8 cellular contexts compared by ENCODE assay signal in genomic region chr11:58580311-58580710, GRCh38. TPM values are rescaled to one million over a fixed set of nuclear protein-coding genes. Genes with fewer than 3 reads are reported as not detected.
DNase-seq lines count a peak whose midpoint lies in the region; ATAC-seq and TF ChIP-seq lines count a peak whose summit lies in the region.

No MANE protein-coding gene starts in this region.

- DNase-seq in HFFc6 (no peak), activated B cell treated with CpG ODN at 0.5 μM for 24 hours (no peak), glutamatergic neuron (no peak), DMS 273 (lab: John Stamatoyannopoulos, UW; ENCODE audit: unreplicated experiment) (no peak)
- no peak for DNase-seq in stimulated activated effector memory CD8-positive, alpha-beta T cell treated with anti-CD3 and anti-CD28 coated beads, Interleukin-12 subunit alpha, Interleukin-12 subunit beta, amount 100 ng/mL, for 72 hours (ENCODE audit: low spot score in 2 of 2)
- no peak for DNase-seq in stimulated activated CD4-positive, alpha-beta T cell treated with anti-CD3 and anti-CD28 coated beads, Interleukin-12 subunit alpha, Interleukin-12 subunit beta, amount 100 ng/mL, for 4 hours

- no peaks in the 10 kb centered on the region for H3K9me3 Mint-ChIP-seq in HFFc6
- H3K9me3 Mint-ChIP-seq in activated B cell treated with CpG ODN at 0.5 μM for 24 hours = no peaks in the 10 kb centered on the region
- H3K9me3 Mint-ChIP-seq in glutamatergic neuron (ENCODE audit: unreplicated experiment) = peaks cover 20% of the 10 kb centered on the region
- H3K9me3 Mint-ChIP-seq in stimulated activated effector memory CD8-positive, alpha-beta T cell treated with anti-CD3 and anti-CD28 coated beads, Interleukin-12 subunit alpha, Interleukin-12 subunit beta, amount 100 ng/mL, for 72 hours = no peaks in the 10 kb centered on the region

- POLR2A ChIA-PET in activated B cell treated with CpG ODN at 0.5 μM for 24 hours (lab: Charles Lee) = interaction anchor here (0.9 to 3.6 kb wide), 4 partner anchors 12 to 74 kb away, joined by 3 to 63 read pairs (median 6); no protein-coding TSS in a partner anchor

- H3K27me3 Mint-ChIP-seq in HFFc6 (ENCODE audit: insufficient read depth) (no peaks in the 10 kb centered on the region), activated B cell treated with CpG ODN at 0.5 μM for 24 hours (no peaks in the 10 kb centered on the region), glutamatergic neuron (ENCODE audit: unreplicated experiment) (peaks cover 24% of the 10 kb centered on the region)

- TF ChIP-seq CTCF in HFFc6 (IDR thresholded peaks at IDR 0.05) = no peak
- no peak for TF ChIP-seq CTCF in activated B cell treated with CpG ODN at 0.5 μM for 24 hours (IDR thresholded peaks at IDR 0.05)
- no peak for TF ChIP-seq CTCF in glutamatergic neuron (IDR thresholded peaks at IDR 0.05; ENCODE audit: partially characterized antibody, unreplicated experiment)

- H3K4me3 Mint-ChIP-seq in HFFc6 (peak overlapping the region; percentile 98), activated B cell treated with CpG ODN at 0.5 μM for 24 hours (peak overlapping the region; percentile 96), glutamatergic neuron (ENCODE audit: unreplicated experiment) (peak overlapping the region; percentile 99)
- H3K4me3 Mint-ChIP-seq in stimulated activated effector memory CD8-positive, alpha-beta T cell treated with anti-CD3 and anti-CD28 coated beads, Interleukin-12 subunit alpha, Interleukin-12 subunit beta, amount 100 ng/mL, for 72 hours = peak overlapping the region; percentile 84

- peaks cover 64% of the 10 kb centered on the region for H3K4me1 Mint-ChIP-seq in HFFc6 (ENCODE audit: low read depth)
- H3K4me1 Mint-ChIP-seq in activated B cell treated with CpG ODN at 0.5 μM for 24 hours = peaks cover 71% of the 10 kb centered on the region
- peaks cover 15% of the 10 kb centered on the region for H3K4me1 Mint-ChIP-seq in glutamatergic neuron (ENCODE audit: low read depth, unreplicated experiment)
- H3K4me1 Mint-ChIP-seq in stimulated activated effector memory CD8-positive, alpha-beta T cell treated with anti-CD3 and anti-CD28 coated beads, Interleukin-12 subunit alpha, Interleukin-12 subunit beta, amount 100 ng/mL, for 72 hours = peaks cover 58% of the 10 kb centered on the region

- ATAC-seq in activated B cell treated with CpG ODN at 0.5 μM for 24 hours (ENCODE audit: low read depth) = no peak
- no peak for ATAC-seq in stimulated activated effector memory CD8-positive, alpha-beta T cell treated with anti-CD3 and anti-CD28 coated beads, Interleukin-12 subunit alpha, Interleukin-12 subunit beta, amount 100 ng/mL, for 72 hours
- no peak for ATAC-seq in GM18870 (IDR thresholded peaks at IDR 0.05; ENCODE audit: unreplicated experiment)
- ATAC-seq in HG03469 (IDR thresholded peaks at IDR 0.05; ENCODE audit: unreplicated experiment) = no peak

- H3K36me3 Mint-ChIP-seq in HFFc6 (ENCODE audit: low read depth) (peaks cover 17% of the 10 kb centered on the region), activated B cell treated with CpG ODN at 0.5 μM for 24 hours (ENCODE audit: low read depth) (peaks cover 44% of the 10 kb centered on the region), glutamatergic neuron (ENCODE audit: unreplicated experiment) (no peaks in the 10 kb centered on the region)
- H3K36me3 Mint-ChIP-seq in stimulated activated effector memory CD8-positive, alpha-beta T cell treated with anti-CD3 and anti-CD28 coated beads, Interleukin-12 subunit alpha, Interleukin-12 subunit beta, amount 100 ng/mL, for 72 hours = peaks cover 96% of the 10 kb centered on the region

- intact Hi-C loops in activated B cell treated with CpG ODN at 0.5 μM for 24 hours (cut with micrococcal nuclease) = no loop called here

- H3K27ac Mint-ChIP-seq in HFFc6 (peak overlapping the region; percentile 100), activated B cell treated with CpG ODN at 0.5 μM for 24 hours (peak overlapping the region; percentile 93), glutamatergic neuron (ENCODE audit: unreplicated experiment) (peak overlapping the region; percentile 100)
- peak overlapping the region; percentile 100 for H3K27ac Mint-ChIP-seq in stimulated activated effector memory CD8-positive, alpha-beta T cell treated with anti-CD3 and anti-CD28 coated beads, Interleukin-12 subunit alpha, Interleukin-12 subunit beta, amount 100 ng/mL, for 72 hours

- CTCF ChIA-PET in activated B cell treated with CpG ODN at 0.5 μM for 24 hours (lab: Charles Lee) = interaction anchor here (0.8 to 2.3 kb wide), 3 partner anchors 11 to 49 kb away, joined by 3 to 28 read pairs (median 4); no protein-coding TSS in a partner anchor

RNA-seq across cellular contexts. Expression of gene ZFP91, which starts 1.4 kb away (rescaled TPM):
- total RNA-seq in HFFc6 (2021; fragmentation: NEBNext Ultra II Directional; extraction: Animal tissue kit (Norgen Biotek cat#: 25700)) = 10 to 100 TPM; 51.9 to 69.1 (median 59.4) TPM
- 50.8 and 52.9 TPM in 2 replicates for total RNA-seq in activated B cell treated with CpG ODN at 0.5 μM for 24 hours
- total RNA-seq in glutamatergic neuron (ENCODE audit: unreplicated experiment) = 44.3 TPM

RNA-seq across cellular contexts. Expression of gene LPXN, which starts 4.7 kb away (rescaled TPM):
- total RNA-seq in HFFc6 (2021; fragmentation: NEBNext Ultra II Directional; extraction: Animal tissue kit (Norgen Biotek cat#: 25700)) = 100 to 1,000 TPM in 4 of 6 experiments, 10 to 100 TPM in 2; 51.0 to 154 (median 119) TPM
- 279 and 284 TPM in 2 replicates for total RNA-seq in activated B cell treated with CpG ODN at 0.5 μM for 24 hours
- total RNA-seq in glutamatergic neuron (ENCODE audit: unreplicated experiment) = 3.8 TPM

RNA-seq across cellular contexts. Expression of gene CNTF, which starts 42.2 kb away (rescaled TPM):
- 1 to 10 TPM in 4 of 6 experiments, under 1 TPM in 2; 0.91 to 1.7 (median 1.2) TPM for total RNA-seq in HFFc6 (2021; fragmentation: NEBNext Ultra II Directional; extraction: Animal tissue kit (Norgen Biotek cat#: 25700))
- 3.2 and 3.9 TPM in 2 replicates for total RNA-seq in activated B cell treated with CpG ODN at 0.5 μM for 24 hours
- 4.6 TPM for total RNA-seq in glutamatergic neuron (ENCODE audit: unreplicated experiment)

Comparison
In these comparisons a context has a peak if more than half of its experiments do, and no peak if none do; other contexts are left out.
1. RNA of gene LPXN, which starts 4.7 kb away (total RNA-seq): 279 to 284 TPM in activated B cell treated with CpG ODN at 0.5 μM for 24 hours and 51.0 to 154 TPM in HFFc6; 3.8 TPM in glutamatergic neuron (single experiment); every median in the first group is over 10 times any median in the second.
2. Peak in every context shown above with its lines, with median percentiles within 50 percentile points of each other: H3K27ac Mint-ChIP-seq and H3K4me3 Mint-ChIP-seq.